9 cellular contexts compared by ENCODE assay signal in genomic region chr12:49959570-49960473, GRCh38. TPM values are rescaled to one million over a fixed set of nuclear protein-coding genes. Genes with fewer than 3 reads are reported as not detected.
A peak's percentile ranks its signal among the peaks of the same experiment; 100 is the strongest.
DNase-seq lines count a peak whose midpoint lies in the region; ATAC-seq and TF ChIP-seq lines count a peak whose summit lies in the region.
"Had no signal": no experiment of that assay in that cellular context is flagged by ENCODE, and none has a peak within 500 bp of the region (broad histone marks: within the 10 kb centered on the region; RNA-seq: fewer than 3 reads in every experiment).

No MANE protein-coding gene starts in this region.

- no peak overlapping the region for H3K4me3 ChIP-seq in CD8-positive, alpha-beta memory T cell (ENCODE audit: low read length)
- H3K4me3 ChIP-seq in Karpas-422 (ENCODE audit: low read length) (peak overlapping the region; percentile 47), breast epithelium (no peak overlapping the region), uterus (no peak overlapping the region)
- H3K4me3 ChIP-seq in naive thymus-derived CD4-positive, alpha-beta T cell (ENCODE audit: low read length), result no peak overlapping the region

- no peak for TF ChIP-seq CTCF in breast epithelium (IDR thresholded peaks at IDR 0.05)
- TF ChIP-seq CTCF in uterus (IDR thresholded peaks at IDR 0.05), result no peak

- no peak for ATAC-seq in naive thymus-derived CD4-positive, alpha-beta T cell
- ATAC-seq in GM18870 (IDR thresholded peaks at IDR 0.05; ENCODE audit: unreplicated experiment), result no peak
- no peak for ATAC-seq in T-cell (replicated peaks in 1 of 4)

- peaks cover 5 to 10% (median 8%) of the 10 kb centered on the region in 3 donors for H3K4me1 Mint-ChIP-seq in CD8-positive, alpha-beta memory T cell
- peaks cover 5 to 11% (median 8%) of the 10 kb centered on the region in 7 donors for H3K4me1 Mint-ChIP-seq in naive thymus-derived CD4-positive, alpha-beta T cell
- H3K4me1 Mint-ChIP-seq in T-cell, result peaks cover 5 to 12% (median 9%) of the 10 kb centered on the region in 3 donors

- H3K27me3 Mint-ChIP-seq in CD8-positive, alpha-beta memory T cell, result peaks cover 44 to 79% of the 10 kb centered on the region in 2 donors
- H3K27me3 Mint-ChIP-seq in naive thymus-derived CD4-positive, alpha-beta T cell, result peaks cover 70 to 84% (median 73%) of the 10 kb centered on the region in 5 donors
- H3K27me3 Mint-ChIP-seq in T-cell, result peaks cover 64 to 78% of the 10 kb centered on the region in 2 donors

- no peaks in the 10 kb centered on the region for H3K36me3 ChIP-seq in CD8-positive, alpha-beta memory T cell (ENCODE audit: insufficient read depth, low read length)
- H3K36me3 ChIP-seq in Karpas-422 (ENCODE audit: insufficient read depth, low read length) (no peaks in the 10 kb centered on the region; the same call in 1 of the 2 replicates), breast epithelium (no peaks in the 10 kb centered on the region), uterus (no peaks in the 10 kb centered on the region)
- H3K36me3 ChIP-seq in naive thymus-derived CD4-positive, alpha-beta T cell (ENCODE audit: control insufficient read depth in 2 of 3, insufficient read depth in 3 of 3, low read length in 3 of 3), result no peaks in the 10 kb centered on the region

- H3K9me3 Mint-ChIP-seq in CD8-positive, alpha-beta memory T cell, result no peaks in the 10 kb centered on the region
- H3K9me3 Mint-ChIP-seq in naive thymus-derived CD4-positive, alpha-beta T cell, result peaks cover 0 to 6% (median 0%) of the 10 kb centered on the region in 11 donors
- H3K9me3 Mint-ChIP-seq in T-cell, result no peaks in the 10 kb centered on the region

- H3K4me3 Mint-ChIP-seq in CD8-positive, alpha-beta memory T cell, result peak overlapping the region; percentile 46 to 72 (median 58)
- H3K4me3 Mint-ChIP-seq in naive thymus-derived CD4-positive, alpha-beta T cell, result peak overlapping the region in 7 of 10 donors; percentile 21 to 85 (median 58)
- peak overlapping the region in 1 of 3 donors; percentile 59 for H3K4me3 Mint-ChIP-seq in T-cell

- no peaks in the 10 kb centered on the region for H3K4me1 ChIP-seq in CD8-positive, alpha-beta memory T cell (ENCODE audit: insufficient read depth, low read length)
- H3K4me1 ChIP-seq in Karpas-422 (ENCODE audit: low read length) (peaks cover 96% of the 10 kb centered on the region), breast epithelium (peaks cover 0 to 8% of the 10 kb centered on the region in 2 donors), uterus (peaks cover 0 to 8% of the 10 kb centered on the region in 2 donors)
- no peaks in the 10 kb centered on the region for H3K4me1 ChIP-seq in naive thymus-derived CD4-positive, alpha-beta T cell (ENCODE audit: control insufficient read depth in 2 of 2, insufficient read depth in 2 of 2, low read length in 2 of 2)

- H3K27ac ChIP-seq in CD8-positive, alpha-beta memory T cell (ENCODE audit: low read depth, low read length), result no peak overlapping the region
- H3K27ac ChIP-seq in Karpas-422 (ENCODE audit: low read length), result peak overlapping the region; percentile 99
- H3K27ac ChIP-seq in breast epithelium, result peak overlapping the region; percentile 78 to 81
- H3K27ac ChIP-seq in naive thymus-derived CD4-positive, alpha-beta T cell (ENCODE audit: low read depth, low read length), result no peak overlapping the region
- H3K27ac ChIP-seq in uterus, result no peak overlapping the region

- peaks cover 54% of the 10 kb centered on the region for H3K27me3 ChIP-seq in CD8-positive, alpha-beta memory T cell (ENCODE audit: insufficient read depth, low read length, poor library complexity, severe bottlenecking)
- H3K27me3 ChIP-seq in Karpas-422 (ENCODE audit: low read length), result no peaks in the 10 kb centered on the region
- peaks cover 4 to 10% of the 10 kb centered on the region in 2 donors for H3K27me3 ChIP-seq in breast epithelium
- peaks cover 0 to 7% of the 10 kb centered on the region in 2 donors for H3K27me3 ChIP-seq in naive thymus-derived CD4-positive, alpha-beta T cell (ENCODE audit: control insufficient read depth in 2 of 2, insufficient read depth in 2 of 2, low read length in 2 of 2)
- peaks cover 11 to 12% of the 10 kb centered on the region in 2 donors for H3K27me3 ChIP-seq in uterus

- no peaks in the 10 kb centered on the region for H3K9me3 ChIP-seq in CD8-positive, alpha-beta memory T cell (ENCODE audit: low read length)
- H3K9me3 ChIP-seq in Karpas-422 (ENCODE audit: low read length), result no peaks in the 10 kb centered on the region
- H3K9me3 ChIP-seq in breast epithelium, result no peaks in the 10 kb centered on the region
- H3K9me3 ChIP-seq in naive thymus-derived CD4-positive, alpha-beta T cell (ENCODE audit: control insufficient read depth in 2 of 3, low read length in 3 of 3), result no peaks in the 10 kb centered on the region
- H3K9me3 ChIP-seq in uterus, result no peaks in the 10 kb centered on the region

- CTCF ChIA-PET in CD8-positive, alpha-beta memory T cell (lab: Charles Lee), result interaction anchor here (1.1 to 3.7 kb wide), 4 partner anchors 7 to 111 kb away, joined by 3 to 22 read pairs (median 11); no protein-coding TSS in a partner anchor
- CTCF ChIA-PET in naive thymus-derived CD4-positive, alpha-beta T cell (lab: Charles Lee), result interaction anchor here (0.6 to 1.5 kb wide), 3 partner anchors 7 to 864 kb away, joined by 3 to 6 read pairs (median 3); no protein-coding TSS in a partner anchor
- CTCF ChIA-PET in T-cell (lab: Charles Lee), result no interaction called here

- intact Hi-C loops in breast epithelium (cut with DNase I; ENCODE audit: low total_unique reads) (loop anchor here (10.0 kb wide), 1 partner anchor 185 kb away; no protein-coding TSS in a partner anchor), uterus (cut with DNase I; ENCODE audit: low total_unique reads) (no loop called here)
- intact Hi-C loops in naive thymus-derived CD4-positive, alpha-beta T cell (cut with micrococcal nuclease), result no loop called here

- H3K9ac ChIP-seq in Karpas-422 (ENCODE audit: low read length), result peak overlapping the region; percentile 74

- peak overlapping the region in 1 of 8 donors; percentile 12 for H3K27ac Mint-ChIP-seq in CD8-positive, alpha-beta memory T cell
- H3K27ac Mint-ChIP-seq in naive thymus-derived CD4-positive, alpha-beta T cell, result no peak overlapping the region
- H3K27ac Mint-ChIP-seq in T-cell, result no peak overlapping the region

- H3K9me2 ChIP-seq in Karpas-422 (replicated peaks; ENCODE audit: insufficient read depth, low read length), result no peaks in the 10 kb centered on the region

- H2AFZ ChIP-seq in Karpas-422 (ENCODE audit: low read length), result no peak overlapping the region

- no peaks in the 10 kb centered on the region for H3K36me3 Mint-ChIP-seq in CD8-positive, alpha-beta memory T cell
- H3K36me3 Mint-ChIP-seq in naive thymus-derived CD4-positive, alpha-beta T cell, result peaks cover 0 to 6% (median 3%) of the 10 kb centered on the region in 5 donors
- H3K36me3 Mint-ChIP-seq in T-cell, result no peaks in the 10 kb centered on the region

- TF ChIP-seq POLR2A in breast epithelium (IDR thresholded peaks at IDR 0.05) (no peak), uterus (IDR thresholded peaks at IDR 0.05) (no peak)

- H3K79me2 ChIP-seq in Karpas-422 (ENCODE audit: low read length), result peaks cover 6% of the 10 kb centered on the region

- POLR2A ChIA-PET in CD8-positive, alpha-beta memory T cell (lab: Charles Lee), result no interaction called here
- POLR2A ChIA-PET in naive thymus-derived CD4-positive, alpha-beta T cell (lab: Charles Lee), result interaction anchor here (0.6 kb wide), 1 partner anchor 951 kb away, joined by 3 read pairs; no protein-coding TSS in a partner anchor
- POLR2A ChIA-PET in T-cell (lab: Charles Lee), result no interaction called here

- H3K4me2 ChIP-seq in Karpas-422 (ENCODE audit: low read depth, low read length, poor library complexity, severe bottlenecking), result peak overlapping the region; percentile 62

- DNase-seq in CD8-positive, alpha-beta memory T cell, result no peak
- DNase-seq in Karpas-422, result peak; percentile 89
- peak; percentile 70 to 81 for DNase-seq in breast epithelium (ENCODE audit: low spot score in 2 of 2)
- no peak for DNase-seq in naive thymus-derived CD4-positive, alpha-beta T cell
- no peak for DNase-seq in stimulated activated naive CD4-positive, alpha-beta T cell (lab: John Stamatoyannopoulos, UW)
- DNase-seq in uterus, result no peak
- no peak for DNase-seq in T-cell
- DNase-seq: cerebellar nuclear complex had no signal

- H4K20me1 ChIP-seq in Karpas-422 (ENCODE audit: insufficient read depth, low read depth, low read length), result no peaks in the 10 kb centered on the region

RNA-seq across cellular contexts. Expression of gene AQP5, which starts 1.9 kb away (rescaled TPM):
- total RNA-seq in CD8-positive, alpha-beta memory T cell, result not detected
- polyA plus RNA-seq in CD8-positive, alpha-beta memory T cell, result not detected
- 0.97 and 4.5 TPM in 2 replicates for total RNA-seq in Karpas-422 (2014; rRNA removed; shearing (Covaris generic); ENCODE audit: low replicate concordance)
- total RNA-seq in breast epithelium (1 to 10 TPM in 2 of 3 donors, not detected in 1; 3.1 to 4.6 TPM), uterus (1 to 10 TPM in 1 of 4 donors, not detected in 3; 2.3 TPM), T-cell (not detected)
- not detected for total RNA-seq in naive thymus-derived CD4-positive, alpha-beta T cell
- not detected for polyA plus RNA-seq in naive thymus-derived CD4-positive, alpha-beta T cell

RNA-seq across cellular contexts. Expression of gene AQP2, which starts 9.3 kb away (rescaled TPM):
- total RNA-seq in CD8-positive, alpha-beta memory T cell, result not detected
- polyA plus RNA-seq in CD8-positive, alpha-beta memory T cell, result not detected
- total RNA-seq in Karpas-422 (2014; rRNA removed; shearing (Covaris generic); ENCODE audit: low replicate concordance), result 0.07 and 0.63 TPM in 2 replicates
- total RNA-seq in breast epithelium (not detected), uterus (not detected), T-cell (not detected)
- total RNA-seq in naive thymus-derived CD4-positive, alpha-beta T cell, result not detected
- not detected for polyA plus RNA-seq in naive thymus-derived CD4-positive, alpha-beta T cell

RNA-seq across cellular contexts. Expression of gene AQP6, which starts 12.9 kb away (rescaled TPM):
- not detected for total RNA-seq in CD8-positive, alpha-beta memory T cell
- not detected for polyA plus RNA-seq in CD8-positive, alpha-beta memory T cell
- total RNA-seq in Karpas-422 (2014; rRNA removed; shearing (Covaris generic); ENCODE audit: low replicate concordance), result 0.04 and 0.79 TPM in 2 replicates
- total RNA-seq in breast epithelium (under 1 TPM in 1 of 3 donors, not detected in 2; 0.16 TPM), uterus (under 1 TPM in 1 of 4 donors, not detected in 3; 0.35 TPM), T-cell (not detected)
- not detected for total RNA-seq in naive thymus-derived CD4-positive, alpha-beta T cell
- polyA plus RNA-seq in naive thymus-derived CD4-positive, alpha-beta T cell, result not detected

RNA-seq across cellular contexts. Expression of gene FAIM2, which starts 56.1 kb away (rescaled TPM):
- total RNA-seq in CD8-positive, alpha-beta memory T cell, result under 1 TPM; 0.39 to 0.44 TPM
- polyA plus RNA-seq in CD8-positive, alpha-beta memory T cell, result 0.72 TPM
- total RNA-seq in Karpas-422 (2014; rRNA removed; shearing (Covaris generic); ENCODE audit: low replicate concordance), result 27.4 and 49.8 TPM in 2 replicates
- total RNA-seq in breast epithelium (1 to 10 TPM in 2 of 3 donors, under 1 TPM in 1; 0.64 to 1.9 (median 1.3) TPM), uterus (10 to 100 TPM in 1 of 4 donors, 1 to 10 TPM in 3; 1.0 to 11.9 (median 5.5) TPM), T-cell (under 1 TPM in 2 of 5 donors, not detected in 3; 0.25 to 0.30 TPM)
- total RNA-seq in naive thymus-derived CD4-positive, alpha-beta T cell, result under 1 TPM in 2 of 5 experiments, not detected in 3; 0.22 to 0.85 TPM
- not detected for polyA plus RNA-seq in naive thymus-derived CD4-positive, alpha-beta T cell

Comparison
In these comparisons a context has a peak if more than half of its experiments do, and no peak if none do; other contexts are left out.
1. DNase-seq: peak in Karpas-422 (single experiment) and breast epithelium (2 of 2); none in CD8-positive, alpha-beta memory T cell (0 of 5), naive thymus-derived CD4-positive, alpha-beta T cell (0 of 9), stimulated activated naive CD4-positive, alpha-beta T cell (0 of 6), uterus (0 of 2) and T-cell (0 of 34).
2. H3K27ac ChIP-seq: peak in Karpas-422 (single experiment) and breast epithelium (2 of 2); none in CD8-positive, alpha-beta memory T cell (single experiment), naive thymus-derived CD4-positive, alpha-beta T cell (single experiment) and uterus (0 of 2).
3. CTCF ChIA-PET loops: an anchor here in CD8-positive, alpha-beta memory T cell (1.1 to 3.7 kb wide) and naive thymus-derived CD4-positive, alpha-beta T cell (0.6 to 1.5 kb wide); none called in T-cell.